Comparison of ENCODE assay signal across 7 cellular contexts in the genomic region with DNA sequence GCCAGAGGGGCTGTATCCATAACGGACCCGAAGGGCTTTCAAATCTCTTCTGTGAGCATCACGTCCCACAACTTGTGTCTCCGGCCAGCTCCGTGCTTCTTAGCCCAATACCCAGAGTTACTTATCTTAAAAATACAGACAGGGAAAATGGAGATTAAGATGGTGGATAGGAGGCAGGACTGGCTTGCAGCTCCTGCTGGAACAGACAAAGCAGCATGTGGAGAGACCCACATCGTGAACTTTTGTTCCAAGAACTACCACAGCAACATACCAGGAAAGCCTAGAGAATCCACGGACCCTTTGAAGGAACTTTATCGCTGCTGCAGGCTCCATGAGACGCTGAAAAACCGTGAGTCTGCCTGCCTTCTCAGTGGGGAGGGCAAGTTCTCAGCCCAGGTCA.
"Had no signal": no experiment of that assay in that cellular context is flagged by ENCODE, and none has a peak within 500 bp of the region (broad histone marks: within the 10 kb centered on the region; RNA-seq: fewer than 3 reads in every experiment).

No MANE protein-coding gene starts in this region.

- ATAC-seq: GM23338 had no signal

- H3K4me2 ChIP-seq: GM23338 had no signal

- H3K4me3 ChIP-seq: GM23338 had no signal

- H2AFZ ChIP-seq: GM23338 had no signal

- FAIRE-seq: H1, H54, HTR-8/SVneo had no signal

- DNase-seq: H9, HCEC 1CT, KG1 had no signal
